In the genomic region with DNA sequence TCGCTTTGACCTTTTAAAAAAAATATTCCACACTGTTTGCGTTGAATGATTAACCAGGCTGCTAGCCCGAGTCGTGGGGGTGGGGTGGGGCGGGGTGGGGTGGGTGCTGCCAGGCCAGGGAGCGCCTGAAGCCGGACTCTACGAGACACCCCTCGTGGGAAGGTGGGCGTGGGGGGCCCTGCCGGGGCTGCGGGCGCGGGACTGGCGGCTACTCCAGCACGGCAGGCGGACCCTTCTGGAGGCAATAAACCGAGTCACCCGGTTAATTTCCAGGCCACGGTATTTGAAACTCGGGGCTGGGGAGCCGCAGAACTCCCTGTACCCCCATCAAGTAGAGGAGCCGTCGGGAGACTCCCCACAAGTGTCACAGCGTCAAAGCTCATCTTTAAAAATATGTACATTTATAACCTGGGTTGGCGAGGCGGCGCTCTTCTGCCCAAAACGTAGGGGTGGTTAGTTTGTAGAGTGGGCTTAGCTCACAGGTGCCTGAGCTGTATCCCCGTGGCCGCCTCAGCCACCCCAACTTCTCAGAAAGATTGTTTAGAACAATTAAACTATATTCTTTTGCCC, we compare ENCODE assay signal across 8 cellular contexts. TPM values are rescaled to one million over a fixed set of nuclear protein-coding genes. Genes with fewer than 3 reads are reported as not detected.
DNase-seq lines count a peak whose midpoint lies in the region; ATAC-seq and TF ChIP-seq lines count a peak whose summit lies in the region.

No MANE protein-coding gene starts in this region.

- H3K4me3 ChIP-seq in ascending aorta: peak overlapping the region; percentile 90 to 97
- H3K4me3 ChIP-seq in iPS-18c (ENCODE audit: insufficient read depth, low read depth, low read length): peak overlapping the region; percentile 83

- ATAC-seq in GM19035 (IDR thresholded peaks at IDR 0.05; ENCODE audit: unreplicated experiment) (peak; percentile 24), HG03378 (IDR thresholded peaks at IDR 0.05; ENCODE audit: unreplicated experiment) (no peak)

- DNase-seq in SK-MEL-5 (ENCODE audit: low read depth, low spot score): peak; percentile 9
- DNase-seq in ascending aorta (ENCODE audit: low spot score in 2 of 2): no peak
- DNase-seq in stimulated activated CD4-positive, alpha-beta T cell treated with anti-CD3 and anti-CD28 coated beads, Interleukin-4, amount 100 ng/mL, for 1 hour: peak; percentile 37
- DNase-seq in NCI-H2196 (lab: John Stamatoyannopoulos, UW; ENCODE audit: unreplicated experiment): no peak

- peak overlapping the region; percentile 67 for H3K27ac ChIP-seq in 22Rv1
- peak overlapping the region; percentile 90 to 91 for H3K27ac ChIP-seq in ascending aorta

- no peaks in the 10 kb centered on the region for H3K9me3 ChIP-seq in ascending aorta
- no peaks in the 10 kb centered on the region for H3K9me3 ChIP-seq in iPS-18c (ENCODE audit: control insufficient read depth, insufficient read depth, low read length)

- no peaks in the 10 kb centered on the region for H3K27me3 ChIP-seq in ascending aorta

- H3K4me1 ChIP-seq in ascending aorta: peaks cover 0 to 26% of the 10 kb centered on the region in 2 donors

- TF ChIP-seq CTCF in 22Rv1 (IDR thresholded peaks at IDR 0.05) (no peak), ascending aorta (IDR thresholded peaks at IDR 0.05) (no peak)

- H3K36me3 ChIP-seq in ascending aorta: no peaks in the 10 kb centered on the region

- intact Hi-C loops in ascending aorta (cut with DNase I): loop anchor here (2.0 to 10.0 kb wide), 8 partner anchors 18 to 1022 kb away; a partner anchor contains a TSS

- in situ Hi-C loops in SK-MEL-5 (cut with HindIII; ENCODE audit: low pct_unique_long_range_greater_than_20kb, low sequenced_read_pairs): no loop called here

RNA-seq across cellular contexts. Expression of a gene that starts 1.2 kb away (rescaled TPM):
- 33.1 and 34.7 TPM in 2 replicates for total RNA-seq in SK-MEL-5 (2014; rRNA removed; shearing (Covaris generic))
- 18.2 and 20.1 TPM in 2 replicates for polyA plus RNA-seq in SK-MEL-5 (2015; cell fraction: cytosol; rRNA removed)
- polyA plus RNA-seq in SK-MEL-5 (2015; cell fraction: nucleus; rRNA removed): 6.0 and 8.1 TPM in 2 replicates
- 15.2 TPM for total RNA-seq in ascending aorta

Comparison
In these comparisons a context has a peak if more than half of its experiments do, and no peak if none do; other contexts are left out.
1. DNase-seq: peak in SK-MEL-5 (single experiment) and stimulated activated CD4-positive, alpha-beta T cell treated with anti-CD3 and anti-CD28 coated beads, Interleukin-4, amount 100 ng/mL, for 1 hour (single experiment); none in ascending aorta (0 of 2) and NCI-H2196 (single experiment).